1 cellular context compared by ENCODE assay signal in the genomic region with DNA sequence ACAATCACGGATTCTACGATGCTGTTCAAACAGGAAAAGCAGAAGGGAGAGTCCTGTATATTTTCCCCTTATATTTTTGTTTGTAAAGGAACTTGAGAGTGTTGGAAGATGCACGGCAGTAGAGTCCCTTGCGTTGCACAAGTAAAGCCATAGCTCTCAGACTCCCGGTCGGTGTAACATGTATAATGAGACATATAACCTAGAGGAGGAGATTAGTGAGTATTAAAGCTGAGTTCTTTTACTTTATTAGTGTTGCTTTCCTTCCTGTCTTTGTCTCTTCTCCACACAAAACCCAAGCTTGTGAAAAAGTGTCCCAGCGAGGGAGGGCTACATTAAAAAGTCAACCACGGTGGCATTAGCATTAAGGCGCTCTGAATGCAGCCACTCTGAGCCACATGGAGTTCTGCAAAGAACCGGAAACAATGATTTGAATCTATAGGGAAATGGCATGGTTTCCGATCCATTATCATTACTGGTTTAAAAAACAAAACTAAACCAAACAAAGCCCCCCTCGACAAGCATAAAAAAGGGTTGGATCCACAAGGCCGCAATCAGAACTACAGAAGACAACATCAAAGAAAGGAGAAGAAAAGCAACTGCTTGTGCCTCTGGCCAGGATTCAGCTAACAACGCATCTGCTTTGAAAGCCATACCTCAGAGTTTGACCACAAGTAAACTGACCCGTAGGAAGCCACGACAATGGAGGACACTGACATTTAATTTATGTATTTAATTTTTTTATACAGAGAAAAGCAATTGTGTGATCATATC.
TF ChIP-seq lines count a peak whose summit lies in the region.

No MANE protein-coding gene starts in this region.

TF ChIP-seq in SK-N-SH treated with all-trans-retinoic acid at 6 μM for 48 hours, 23 proteins besides CTCF, POLR2A, EP300 and RAD21 (continued from another document):
- TF ChIP-seq BACH2 (CRISPR knock-in tag; IDR thresholded peaks at IDR 0.05; ENCODE audit: borderline replicate concordance) (no peak), ZC3H10 (CRISPR knock-in tag; IDR thresholded peaks at IDR 0.05) (no peak), TOX (CRISPR knock-in tag; IDR thresholded peaks at IDR 0.05; ENCODE audit: borderline replicate concordance) (no peak), ZNF70 (CRISPR knock-in tag; IDR thresholded peaks at IDR 0.05) (no peak)
- TF ChIP-seq, protein P1, sequence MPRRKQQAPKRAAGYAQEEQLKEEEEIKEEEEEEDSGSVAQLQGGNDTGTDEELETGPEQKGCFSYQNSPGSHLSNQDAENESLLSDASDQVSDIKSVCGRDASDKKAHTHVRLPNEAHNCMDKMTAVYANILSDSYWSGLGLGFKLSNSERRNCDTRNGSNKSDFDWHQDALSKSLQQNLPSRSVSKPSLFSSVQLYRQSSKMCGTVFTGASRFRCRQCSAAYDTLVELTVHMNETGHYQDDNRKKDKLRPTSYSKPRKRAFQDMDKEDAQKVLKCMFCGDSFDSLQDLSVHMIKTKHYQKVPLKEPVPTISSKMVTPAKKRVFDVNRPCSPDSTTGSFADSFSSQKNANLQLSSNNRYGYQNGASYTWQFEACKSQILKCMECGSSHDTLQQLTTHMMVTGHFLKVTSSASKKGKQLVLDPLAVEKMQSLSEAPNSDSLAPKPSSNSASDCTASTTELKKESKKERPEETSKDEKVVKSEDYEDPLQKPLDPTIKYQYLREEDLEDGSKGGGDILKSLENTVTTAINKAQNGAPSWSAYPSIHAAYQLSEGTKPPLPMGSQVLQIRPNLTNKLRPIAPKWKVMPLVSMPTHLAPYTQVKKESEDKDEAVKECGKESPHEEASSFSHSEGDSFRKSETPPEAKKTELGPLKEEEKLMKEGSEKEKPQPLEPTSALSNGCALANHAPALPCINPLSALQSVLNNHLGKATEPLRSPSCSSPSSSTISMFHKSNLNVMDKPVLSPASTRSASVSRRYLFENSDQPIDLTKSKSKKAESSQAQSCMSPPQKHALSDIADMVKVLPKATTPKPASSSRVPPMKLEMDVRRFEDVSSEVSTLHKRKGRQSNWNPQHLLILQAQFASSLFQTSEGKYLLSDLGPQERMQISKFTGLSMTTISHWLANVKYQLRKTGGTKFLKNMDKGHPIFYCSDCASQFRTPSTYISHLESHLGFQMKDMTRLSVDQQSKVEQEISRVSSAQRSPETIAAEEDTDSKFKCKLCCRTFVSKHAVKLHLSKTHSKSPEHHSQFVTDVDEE (CRISPR knock-in tag; IDR thresholded peaks at IDR 0.05) = no peak
- TF ChIP-seq, protein P2, sequence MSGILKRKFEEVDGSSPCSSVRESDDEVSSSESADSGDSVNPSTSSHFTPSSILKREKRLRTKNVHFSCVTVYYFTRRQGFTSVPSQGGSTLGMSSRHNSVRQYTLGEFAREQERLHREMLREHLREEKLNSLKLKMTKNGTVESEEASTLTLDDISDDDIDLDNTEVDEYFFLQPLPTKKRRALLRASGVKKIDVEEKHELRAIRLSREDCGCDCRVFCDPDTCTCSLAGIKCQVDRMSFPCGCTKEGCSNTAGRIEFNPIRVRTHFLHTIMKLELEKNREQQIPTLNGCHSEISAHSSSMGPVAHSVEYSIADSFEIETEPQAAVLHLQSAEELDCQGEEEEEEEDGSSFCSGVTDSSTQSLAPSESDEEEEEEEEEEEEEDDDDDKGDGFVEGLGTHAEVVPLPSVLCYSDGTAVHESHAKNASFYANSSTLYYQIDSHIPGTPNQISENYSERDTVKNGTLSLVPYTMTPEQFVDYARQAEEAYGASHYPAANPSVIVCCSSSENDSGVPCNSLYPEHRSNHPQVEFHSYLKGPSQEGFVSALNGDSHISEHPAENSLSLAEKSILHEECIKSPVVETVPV (CRISPR knock-in tag; IDR thresholded peaks at IDR 0.05) = no peak
